In the genomic region with DNA sequence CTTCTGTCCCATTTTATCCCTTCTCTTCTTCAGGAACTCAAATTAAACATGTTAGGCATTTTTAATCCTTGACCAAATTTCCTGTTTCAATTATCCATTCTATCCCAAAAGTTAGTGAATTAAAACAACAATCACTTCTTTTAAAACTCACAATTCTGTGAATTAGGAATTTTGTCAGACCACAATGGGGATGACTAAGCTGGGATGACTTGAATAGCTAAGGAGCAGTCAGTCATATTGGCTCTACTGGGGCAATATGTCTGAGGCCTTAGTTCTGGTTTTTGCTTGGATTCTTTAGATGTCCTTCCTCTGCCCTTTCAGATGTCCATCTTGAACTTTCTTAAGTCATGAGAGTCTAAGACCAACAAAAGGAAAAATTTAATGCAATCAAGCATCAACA, we compare ENCODE assay signal across 25 cellular contexts.
DNase-seq lines count a peak whose midpoint lies in the region; ATAC-seq and TF ChIP-seq lines count a peak whose summit lies in the region.
"Had no signal": no experiment of that assay in that cellular context is flagged by ENCODE, and none has a peak within 500 bp of the region (broad histone marks: within the 10 kb centered on the region; RNA-seq: fewer than 3 reads in every experiment).

No MANE protein-coding gene starts in this region.

- H2AFZ ChIP-seq in ACC112 (ENCODE audit: low read length, unreplicated experiment) = peak overlapping the region; percentile 40
- no peak overlapping the region for H2AFZ ChIP-seq in trophoblast cell (ENCODE audit: insufficient read depth, low read length, poor library complexity)

- H4K91ac ChIP-seq in trophoblast cell (ENCODE audit: low read depth, low read length) = no peak overlapping the region

- no peaks in the 10 kb centered on the region for H3K9me3 ChIP-seq in trophoblast cell (ENCODE audit: insufficient read depth, low read depth, low read length)
- H3K9me3 ChIP-seq: A549, esophagus squamous epithelium had no signal

- H3K27me3 ChIP-seq in ACC112 (ENCODE audit: insufficient read depth, low read length) (no peaks in the 10 kb centered on the region), brain microvascular endothelial cell (replicated peaks) (no peaks in the 10 kb centered on the region), trophoblast cell (ENCODE audit: insufficient read depth, low read length) (no peaks in the 10 kb centered on the region)
- H3K27me3 ChIP-seq: cardiac muscle cell, esophagus squamous epithelium had no signal

- in situ Hi-C loops in brain microvascular endothelial cell (cut with HindIII; ENCODE audit: low pct_ligation_motif_present, low sequenced_read_pairs) = no loop called here

- no peak overlapping the region for H4K12ac ChIP-seq in trophoblast cell (ENCODE audit: low read depth, low read length)

- H3K36me3 ChIP-seq in ACC112 (ENCODE audit: insufficient read depth, low read length) = no peaks in the 10 kb centered on the region; the same call in 1 of the 2 replicates
- no peaks in the 10 kb centered on the region for H3K36me3 ChIP-seq in brain microvascular endothelial cell (replicated peaks)
- H3K36me3 ChIP-seq in trophoblast cell (ENCODE audit: control insufficient read depth in 1 of 2, insufficient read depth in 2 of 2, low read length in 2 of 2) = no peaks in the 10 kb centered on the region
- H3K36me3 ChIP-seq: cardiac muscle cell, esophagus squamous epithelium had no signal

- H3K36me3 Mint-ChIP-seq in HFFc6 (ENCODE audit: low read depth) = peaks cover 18% of the 10 kb centered on the region
- H3K36me3 Mint-ChIP-seq: type B pancreatic cell had no signal

- peak overlapping the region; percentile 75 for H3K27ac Mint-ChIP-seq in HFFc6
- H3K27ac Mint-ChIP-seq: activated CD4-positive, alpha-beta memory T cell treated with anti-CD3 and anti-CD28 coated beads, Interleukin-2, amount 10 ng/mL, durations not matched to agents 7 days and 5 days; activated T-cell treated with anti-CD3 and anti-CD28 coated beads, Interleukin-2, amount 50 U/mL, for 24 hours; CD8-positive, alpha-beta memory T cell; stimulated activated naive CD8-positive, alpha-beta T cell treated with anti-CD3 and anti-CD28 coated beads, Interleukin-15, Interleukin-2, amounts not matched to agents 100 ng/mL and 50 ng/mL, for 24 hours; type B pancreatic cell had no signal

- no peak overlapping the region for H3K14ac ChIP-seq in trophoblast cell (ENCODE audit: low read length)

- no peak overlapping the region for H3K4me2 ChIP-seq in trophoblast cell (ENCODE audit: low read length)
- H3K4me2 ChIP-seq: A549 had no signal

- peak overlapping the region; percentile 3; the same call in 1 of the 2 replicates for H3K4me3 Mint-ChIP-seq in HFFc6
- H3K4me3 Mint-ChIP-seq: activated CD4-positive, alpha-beta memory T cell treated with anti-CD3 and anti-CD28 coated beads, Interleukin-2, amount 10 ng/mL, durations not matched to agents 7 days and 5 days; activated T-cell treated with anti-CD3 and anti-CD28 coated beads, Interleukin-2, amount 50 U/mL, for 24 hours; CD8-positive, alpha-beta memory T cell; stimulated activated naive CD8-positive, alpha-beta T cell treated with anti-CD3 and anti-CD28 coated beads, Interleukin-15, Interleukin-2, amounts not matched to agents 100 ng/mL and 50 ng/mL, for 24 hours; type B pancreatic cell had no signal

- no peaks in the 10 kb centered on the region for H3K79me2 ChIP-seq in ACC112 (ENCODE audit: control insufficient read depth, insufficient read depth, low read length, unreplicated experiment)
- no peaks in the 10 kb centered on the region for H3K79me2 ChIP-seq in trophoblast cell (ENCODE audit: control insufficient read depth, insufficient read depth, low read length, poor library complexity)

- no peak overlapping the region for H2AK5ac ChIP-seq in trophoblast cell (ENCODE audit: low read length)

- H3K4me1 Mint-ChIP-seq in HFFc6 (ENCODE audit: low read depth) = peaks cover 33% of the 10 kb centered on the region
- H3K4me1 Mint-ChIP-seq: activated CD4-positive, alpha-beta memory T cell treated with anti-CD3 and anti-CD28 coated beads, Interleukin-2, amount 10 ng/mL, durations not matched to agents 7 days and 5 days; CD8-positive, alpha-beta memory T cell had no signal

- no peak overlapping the region for H3K18ac ChIP-seq in trophoblast cell (ENCODE audit: low read length)

- H2BK5ac ChIP-seq in trophoblast cell (ENCODE audit: low read depth, low read length, poor library complexity) = no peak overlapping the region

- no peak overlapping the region for H2BK12ac ChIP-seq in trophoblast cell (ENCODE audit: low read length)

- H3K4me3 ChIP-seq in ACC112 (ENCODE audit: low read depth, low read length) (no peak overlapping the region), brain microvascular endothelial cell (ENCODE audit: low read depth, low read length) (no peak overlapping the region), trophoblast cell (ENCODE audit: low read depth, low read length) (no peak overlapping the region)
- H3K4me3 ChIP-seq: A549, cardiac muscle cell, esophagus squamous epithelium had no signal

- H2BK120ac ChIP-seq in trophoblast cell (ENCODE audit: insufficient read depth, low read length, poor library complexity) = no peak overlapping the region

- DNase-seq in HFFc6 (peak; percentile 43), brain microvascular endothelial cell (peak; percentile 48), glomerular visceral epithelial cell (ENCODE audit: extremely low spot score) (peak; percentile 57), NCI-H2029 (lab: John Stamatoyannopoulos, UW) (no peak), trophoblast cell (no peak)
- no peak for DNase-seq in effector CD8-positive, alpha-beta T cell (lab: John Stamatoyannopoulos, UW)
- DNase-seq: activated CD4-positive, alpha-beta memory T cell treated with anti-CD3 and anti-CD28 coated beads, Interleukin-2, amount 10 ng/mL, durations not matched to agents 7 days and 5 days; activated naive CD4-positive, alpha-beta T cell treated with anti-CD3 and anti-CD28 coated beads, Interleukin-2, amount 50 U/mL, for 16 hours; activated T-cell treated with anti-CD3 and anti-CD28 coated beads, Interleukin-2, amount 50 U/mL, for 24 hours; CD8-positive, alpha-beta memory T cell; esophagus squamous epithelium; hypothalamus; KBM-7; left cardiac atrium; NCI-H526; right cardiac atrium; SHP77 had no signal

- peaks cover 5% of the 10 kb centered on the region for H3K4me1 ChIP-seq in ACC112 (ENCODE audit: control insufficient read depth, insufficient read depth, low read length, unreplicated experiment)
- no peaks in the 10 kb centered on the region for H3K4me1 ChIP-seq in trophoblast cell (ENCODE audit: control insufficient read depth in 1 of 2, insufficient read depth in 2 of 2, low read length in 2 of 2)
- H3K4me1 ChIP-seq: A549 had no signal

- H3K4ac ChIP-seq in trophoblast cell (ENCODE audit: low read depth, low read length) = no peak overlapping the region

- H3K23ac ChIP-seq in trophoblast cell (ENCODE audit: low read length) = no peak overlapping the region

- TF ChIP-seq CTCF in HFFc6 (IDR thresholded peaks at IDR 0.05) (no peak), brain microvascular endothelial cell (IDR thresholded peaks at IDR 0.05; ENCODE audit: low read depth, low read length, missing control alignments) (no peak)

- ATAC-seq in GM21526 (IDR thresholded peaks at IDR 0.05; ENCODE audit: low FRiP score, unreplicated experiment) = no peak
- ATAC-seq: A549, HCT116, left cardiac atrium, right cardiac atrium had no signal

- no peaks in the 10 kb centered on the region for H3K79me1 ChIP-seq in trophoblast cell (ENCODE audit: low read length)

- H3K27me3 Mint-ChIP-seq in HFFc6 (ENCODE audit: insufficient read depth) = no peaks in the 10 kb centered on the region; the same call in 1 of the 2 replicates
- H3K27me3 Mint-ChIP-seq: activated CD4-positive, alpha-beta memory T cell treated with anti-CD3 and anti-CD28 coated beads, Interleukin-2, amount 10 ng/mL, durations not matched to agents 7 days and 5 days; activated T-cell treated with anti-CD3 and anti-CD28 coated beads, Interleukin-2, amount 50 U/mL, for 24 hours; stimulated activated naive CD8-positive, alpha-beta T cell treated with anti-CD3 and anti-CD28 coated beads, Interleukin-15, Interleukin-2, amounts not matched to agents 100 ng/mL and 50 ng/mL, for 24 hours; type B pancreatic cell had no signal

- H3K9ac ChIP-seq in trophoblast cell (ENCODE audit: low read length) = no peak overlapping the region

- H3K9me3 Mint-ChIP-seq in HFFc6 = peaks cover 22% of the 10 kb centered on the region
- H3K9me3 Mint-ChIP-seq: activated T-cell treated with anti-CD3 and anti-CD28 coated beads, Interleukin-2, amount 50 U/mL, for 24 hours had no signal

- H4K8ac ChIP-seq in trophoblast cell (ENCODE audit: low read depth, low read length) = no peak overlapping the region

- H3K27ac ChIP-seq in ACC112 (ENCODE audit: low read depth, low read length) (peak overlapping the region; percentile 45), brain microvascular endothelial cell (peak overlapping the region; percentile 58), trophoblast cell (ENCODE audit: low read depth, low read length) (no peak overlapping the region)
- H3K27ac ChIP-seq: A549, cardiac muscle cell, esophagus squamous epithelium, VCaP had no signal

Comparison
In these comparisons a context has a peak if more than half of its experiments do, and no peak if none do; other contexts are left out.
1. DNase-seq: peak in HFFc6 (single experiment), brain microvascular endothelial cell (single experiment) and glomerular visceral epithelial cell (single experiment); none in NCI-H2029 (single experiment), effector CD8-positive, alpha-beta T cell (single experiment) and trophoblast cell (0 of 2).